In the genomic region with DNA sequence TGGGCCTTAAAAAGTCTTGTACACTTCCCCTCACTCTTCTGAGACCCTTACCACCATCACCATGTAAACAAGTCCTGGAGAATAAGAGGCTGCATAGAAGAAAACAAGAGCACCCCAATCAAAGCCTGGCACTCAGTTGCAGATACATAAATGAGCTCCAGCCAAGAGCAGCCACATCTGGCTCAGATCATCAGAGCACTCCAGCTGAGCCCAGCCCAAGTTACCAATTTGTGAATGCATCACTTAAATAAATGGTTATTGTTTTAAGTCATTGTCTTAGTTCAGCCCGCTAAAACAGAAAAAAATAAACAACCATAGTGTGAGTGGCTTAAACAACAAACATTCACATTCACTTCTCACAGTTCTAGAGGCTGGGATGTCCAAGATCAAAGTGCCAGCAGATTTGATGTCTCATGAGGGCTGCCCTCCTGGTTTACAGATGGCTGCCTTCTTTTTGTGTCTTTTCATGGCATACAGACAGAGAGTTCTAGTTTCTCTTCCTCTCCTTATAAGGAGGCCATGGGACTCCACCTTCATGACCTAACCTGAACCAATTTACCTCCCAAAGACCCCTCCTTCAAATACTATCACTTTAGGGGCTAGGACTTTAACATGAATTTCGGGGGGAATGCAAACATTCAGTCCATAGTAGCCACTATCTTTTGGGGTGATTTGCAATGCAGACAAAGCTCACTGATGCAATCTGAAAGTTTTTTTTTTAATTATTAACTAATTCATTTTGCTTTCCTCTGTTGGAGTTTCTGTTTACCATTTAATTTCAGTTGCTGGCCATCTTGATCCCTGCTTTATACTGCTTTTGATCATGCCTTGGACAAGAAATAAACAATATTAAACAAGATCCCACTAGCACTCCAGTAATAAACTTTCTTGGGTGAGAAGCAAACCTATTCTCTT, we compare ENCODE assay signal across 28 cellular contexts.
A peak's percentile ranks its signal among the peaks of the same experiment; 100 is the strongest.
DNase-seq lines count a peak whose midpoint lies in the region; ATAC-seq, FAIRE-seq and TF ChIP-seq lines count a peak whose summit lies in the region.
"Had no signal": no experiment of that assay in that cellular context is flagged by ENCODE, and none has a peak within 500 bp of the region (broad histone marks: within the 10 kb centered on the region; RNA-seq: fewer than 3 reads in every experiment).

No MANE protein-coding gene starts in this region.

- DNase-seq in GM19239 (ENCODE audit: insufficient read length, low spot score) (no peak), H9 (no peak)
- DNase-seq in stimulated activated naive B cell treated with anti-CD40 and anti-IgM and Interleukin-4, amounts not matched to agents 10 μg/mL and 1 μg/mL and 100 μg/mL, for 72 hours = no peak
- DNase-seq: activated CD4-positive, CD25-positive, alpha-beta regulatory T cell treated with anti-CD3 and anti-CD28 coated beads, Interleukin-2, amount 50 U/mL, for 72 hours; activated CD8-positive, alpha-beta memory T cell treated with anti-CD3 and anti-CD28 coated beads for 24 hours; activated naive CD8-positive, alpha-beta T cell treated with anti-CD3 and anti-CD28 coated beads for 36 hours; CD8-positive, alpha-beta T cell; cerebellar nuclear complex; DMS53; erythroblast; HFFc6; MV-4-11; NCI-H187; NCI-H748 treated with DMSO at 0.1 percent for 48 hours; nucleus accumbens; retina; Right ventricle myocardium superior; stimulated activated CD4-positive, alpha-beta T cell treated with anti-CD3 and anti-CD28 coated beads, Interleukin-4, amount 100 ng/mL, for 1 hour; stomach; transverse colon had no signal

- no peak overlapping the region for H2AK5ac ChIP-seq in H9 (ENCODE audit: insufficient read length, low read length)

- no peak overlapping the region for H3K4ac ChIP-seq in H9 (ENCODE audit: low read depth, low read length)

- no peak overlapping the region for H2BK12ac ChIP-seq in H9 (ENCODE audit: insufficient read length, low read depth, low read length)

- no peak overlapping the region for H3K23ac ChIP-seq in H9 (ENCODE audit: insufficient read length, low read depth, low read length)

- no peaks in the 10 kb centered on the region for H3K36me3 Mint-ChIP-seq in stimulated activated naive B cell treated with anti-CD40 and anti-IgM and Interleukin-4, amounts not matched to agents 10 μg/mL and 1 μg/mL and 100 μg/mL, for 72 hours
- H3K36me3 Mint-ChIP-seq in H9 (ENCODE audit: insufficient read depth in 1 of 3, low read depth in 3 of 3) = no peaks in the 10 kb centered on the region
- H3K36me3 Mint-ChIP-seq: activated naive CD8-positive, alpha-beta T cell treated with anti-CD3 and anti-CD28 coated beads for 36 hours; CD8-positive, alpha-beta T cell; memory B cell had no signal

- no peaks in the 10 kb centered on the region for H3K79me1 ChIP-seq in H9 (ENCODE audit: insufficient read depth, low read depth, low read length, poor library complexity, severe bottlenecking)

- FAIRE-seq in GM19239 (lab: Jason Lieb, UNC) = peak; percentile 70
- FAIRE-seq: GM12891, K562 had no signal

- no peak overlapping the region for H2AFZ ChIP-seq in H9 (ENCODE audit: low read length)

- H2BK20ac ChIP-seq in H9 (ENCODE audit: low read depth, low read length, poor library complexity, severe bottlenecking) = no peak overlapping the region

- no peak overlapping the region for H4K5ac ChIP-seq in H9 (ENCODE audit: insufficient read length, low read depth, low read length)

- WGBS in H9 (ENCODE audit: extremely low coverage, insufficient read length, low lambda C conversion rate) = no CpG with 5 or more reads among the region's 2 CpGs

- no peak overlapping the region for H3K18ac ChIP-seq in H9 (ENCODE audit: insufficient read length, low read depth, low read length)

- H3K23me2 ChIP-seq in H9 (ENCODE audit: insufficient read length, low read depth, low read length, poor library complexity, severe bottlenecking) = no peaks in the 10 kb centered on the region

- H3K56ac ChIP-seq in H9 (ENCODE audit: insufficient read length, low read depth, low read length) = no peak overlapping the region

- H4K20me1 ChIP-seq in H9 (ENCODE audit: control insufficient read depth, insufficient read depth, insufficient read length) = no peaks in the 10 kb centered on the region

- H3K4me2 ChIP-seq in H9 (ENCODE audit: insufficient read depth, insufficient read length, low read length) = no peak overlapping the region

- no peak overlapping the region for H3K27ac ChIP-seq in H9 (ENCODE audit: insufficient read length, low read depth, low read length)
- H3K27ac ChIP-seq: gastroesophageal sphincter, stomach, transverse colon had no signal

- H3K27me3 ChIP-seq in H9 (ENCODE audit: insufficient read depth, low read length) = no peaks in the 10 kb centered on the region
- H3K27me3 ChIP-seq: gastroesophageal sphincter, stomach, transverse colon had no signal

- H3K27ac Mint-ChIP-seq in stimulated activated naive B cell treated with anti-CD40 and anti-IgM and Interleukin-4, amounts not matched to agents 10 μg/mL and 1 μg/mL and 100 μg/mL, for 72 hours = peak overlapping the region; percentile 32
- H3K27ac Mint-ChIP-seq in H9 = no peak overlapping the region
- H3K27ac Mint-ChIP-seq: activated naive CD8-positive, alpha-beta T cell treated with anti-CD3 and anti-CD28 coated beads for 36 hours; CD8-positive, alpha-beta T cell; HFFc6; memory B cell had no signal

- H4K91ac ChIP-seq in H9 (ENCODE audit: insufficient read length, low read depth, low read length) = no peak overlapping the region

- no peak overlapping the region for H3K9ac ChIP-seq in H9 (ENCODE audit: extremely low read depth, insufficient read length, low read length)

- no peak overlapping the region for H2BK5ac ChIP-seq in H9 (ENCODE audit: insufficient read length, low read length)

- no peak overlapping the region for H4K8ac ChIP-seq in H9 (replicated peaks; ENCODE audit: insufficient read length, low read depth, low read length)

- ATAC-seq in GM21825 (IDR thresholded peaks at IDR 0.05; ENCODE audit: unreplicated experiment) (peak; percentile 54), HG03196 (IDR thresholded peaks at IDR 0.05; ENCODE audit: unreplicated experiment) (peak; percentile 41), HG02852 (IDR thresholded peaks at IDR 0.05; ENCODE audit: unreplicated experiment) (no peak), HG02642 (IDR thresholded peaks at IDR 0.05; ENCODE audit: poor library complexity, unreplicated experiment) (no peak)
- ATAC-seq in stimulated activated naive B cell treated with anti-CD40 and anti-IgM and Interleukin-4, amounts not matched to agents 10 μg/mL and 1 μg/mL and 100 μg/mL, for 72 hours (replicated peaks) = no peak
- ATAC-seq: CD8-positive, alpha-beta T cell; gastroesophageal sphincter; K562 had no signal

- H3K9me3 ChIP-seq in H9 (ENCODE audit: control insufficient read depth, low read depth, low read length) = no peaks in the 10 kb centered on the region
- H3K9me3 ChIP-seq: gastroesophageal sphincter, stomach, transverse colon had no signal

- no peaks in the 10 kb centered on the region for H3K9me3 Mint-ChIP-seq in stimulated activated naive B cell treated with anti-CD40 and anti-IgM and Interleukin-4, amounts not matched to agents 10 μg/mL and 1 μg/mL and 100 μg/mL, for 72 hours
- no peaks in the 10 kb centered on the region for H3K9me3 Mint-ChIP-seq in H9
- H3K9me3 Mint-ChIP-seq: activated naive CD8-positive, alpha-beta T cell treated with anti-CD3 and anti-CD28 coated beads for 36 hours; CD8-positive, alpha-beta T cell; memory B cell had no signal

- H3K4me3 Mint-ChIP-seq in stimulated activated naive B cell treated with anti-CD40 and anti-IgM and Interleukin-4, amounts not matched to agents 10 μg/mL and 1 μg/mL and 100 μg/mL, for 72 hours = no peak overlapping the region
- H3K4me3 Mint-ChIP-seq in H9 = no peak overlapping the region
- H3K4me3 Mint-ChIP-seq: activated naive CD8-positive, alpha-beta T cell treated with anti-CD3 and anti-CD28 coated beads for 36 hours; CD8-positive, alpha-beta T cell; HFFc6; memory B cell had no signal

- no peaks in the 10 kb centered on the region for H3K4me1 Mint-ChIP-seq in stimulated activated naive B cell treated with anti-CD40 and anti-IgM and Interleukin-4, amounts not matched to agents 10 μg/mL and 1 μg/mL and 100 μg/mL, for 72 hours
- H3K4me1 Mint-ChIP-seq in H9 = peaks cover 3 to 5% of the 10 kb centered on the region in 2 experiments; a peak in 2 of 4 replicates
- H3K4me1 Mint-ChIP-seq: activated naive CD8-positive, alpha-beta T cell treated with anti-CD3 and anti-CD28 coated beads for 36 hours; memory B cell had no signal

- H3K14ac ChIP-seq in H9 (ENCODE audit: insufficient read depth, low read length) = no peak overlapping the region

- no peaks in the 10 kb centered on the region for H3K27me3 Mint-ChIP-seq in stimulated activated naive B cell treated with anti-CD40 and anti-IgM and Interleukin-4, amounts not matched to agents 10 μg/mL and 1 μg/mL and 100 μg/mL, for 72 hours
- H3K27me3 Mint-ChIP-seq in H9 (ENCODE audit: low read depth) = no peaks in the 10 kb centered on the region
- H3K27me3 Mint-ChIP-seq: activated naive CD8-positive, alpha-beta T cell treated with anti-CD3 and anti-CD28 coated beads for 36 hours had no signal

- no peaks in the 10 kb centered on the region for H3K4me1 ChIP-seq in H9 (ENCODE audit: insufficient read depth, low read length)
- H3K4me1 ChIP-seq: gastroesophageal sphincter, stomach, transverse colon had no signal

- H3K79me2 ChIP-seq in H9 (ENCODE audit: insufficient read depth, low read length) = no peaks in the 10 kb centered on the region

- no peak overlapping the region for H2BK15ac ChIP-seq in H9 (ENCODE audit: low read depth, low read length)

- no peak overlapping the region for H2BK120ac ChIP-seq in H9 (ENCODE audit: low read depth, low read length, poor library complexity, severe bottlenecking)

- no peak overlapping the region for H3T11ph ChIP-seq in H9 (ENCODE audit: low read length)

- TF ChIP-seq CTCF in H9 (conservative IDR thresholded peaks at IDR 0.05) = no peak

Comparison
In these comparisons a context has a peak if more than half of its experiments do, and no peak if none do; other contexts are left out.
1. ATAC-seq: peak in GM21825 (single experiment) and HG03196 (single experiment); none in stimulated activated naive B cell treated with anti-CD40 and anti-IgM and Interleukin-4, amounts not matched to agents 10 μg/mL and 1 μg/mL and 100 μg/mL, for 72 hours (0 of 2), HG02852 (single experiment) and HG02642 (single experiment).